In genomic region chr16:66554492-66554891, GRCh38 we compare ENCODE assay signal across 14 cellular contexts. TPM values are rescaled to one million over a fixed set of nuclear protein-coding genes. Genes with fewer than 3 reads are reported as not detected.
DNase-seq lines count a peak whose midpoint lies in the region; ATAC-seq and TF ChIP-seq lines count a peak whose summit lies in the region.
"Had no signal": no experiment of that assay in that cellular context is flagged by ENCODE, and none has a peak within 500 bp of the region (broad histone marks: within the 10 kb centered on the region; RNA-seq: fewer than 3 reads in every experiment).

No MANE protein-coding gene starts in this region.

- H3K9me3 ChIP-seq in CD8-positive, alpha-beta T cell (ENCODE audit: low read length): no peaks in the 10 kb centered on the region
- H3K9me3 ChIP-seq: SK-N-SH, thyroid gland had no signal

- H3K36me3 Mint-ChIP-seq in CD8-positive, alpha-beta T cell: peaks cover 38% of the 10 kb centered on the region

- H3K27ac ChIP-seq in CD8-positive, alpha-beta T cell (ENCODE audit: low read depth, low read length): no peak overlapping the region
- H3K27ac ChIP-seq: hepatocyte had no signal

- CTCF ChIA-PET in CD8-positive, alpha-beta T cell (lab: Charles Lee): interaction anchor here (0.9 to 1.9 kb wide), 5 partner anchors 19 to 149 kb away, joined by 3 to 10 read pairs (median 3); partner anchors contain the start of gene CMTM2

- POLR2A ChIA-PET in CD8-positive, alpha-beta T cell (lab: Charles Lee): interaction anchor here (0.8 to 1.1 kb wide), 2 partner anchors 8 to 14 kb away, joined by 3 to 4 read pairs; no protein-coding TSS in a partner anchor

- TF ChIP-seq CTCF in CD8-positive, alpha-beta T cell (IDR thresholded peaks at IDR 0.05): no peak
- TF ChIP-seq CTCF in NB4 (IDR thresholded peaks at IDR 0.05; ENCODE audit: low read depth, low read length) (no peak), epithelial cell of proximal tubule (conservative IDR thresholded peaks at IDR 0.05; ENCODE audit: low read depth, low read length) (no peak)

- H3K27me3 ChIP-seq in CD8-positive, alpha-beta T cell (ENCODE audit: insufficient read depth, low read length): no peaks in the 10 kb centered on the region
- H3K27me3 ChIP-seq: hepatocyte, thyroid gland had no signal

- no peak overlapping the region for H3K4me3 ChIP-seq in CD8-positive, alpha-beta T cell (ENCODE audit: low read depth, low read length)
- H3K4me3 ChIP-seq in NB4 (ENCODE audit: low read depth, low read length) (peak overlapping the region; percentile 83), epithelial cell of proximal tubule (ENCODE audit: low read depth, low read length) (peak overlapping the region; percentile 70)
- H3K4me3 ChIP-seq: hepatocyte, thyroid gland had no signal

- H3K9me3 Mint-ChIP-seq in CD8-positive, alpha-beta T cell: no peaks in the 10 kb centered on the region

- no peak for ATAC-seq in CD8-positive, alpha-beta T cell

- DNase-seq in CD8-positive, alpha-beta T cell: peak in 1 of 7 experiments; percentile 1
- no peak for DNase-seq in NB4 (ENCODE audit: low read depth)
- DNase-seq in epithelial cell of proximal tubule (ENCODE audit: low read depth): no peak
- DNase-seq in COR-L47 (lab: John Stamatoyannopoulos, UW): no peak
- DNase-seq in NCI-H187 (lab: John Stamatoyannopoulos, UW): no peak
- DNase-seq in medulla oblongata (ENCODE audit: extremely low spot score): no peak
- DNase-seq: activated CD4-positive, CD25-positive, alpha-beta regulatory T cell; cerebellar nuclear complex; GF-D8; SK-N-SH; thyroid gland had no signal

- peaks cover 78% of the 10 kb centered on the region for H3K4me1 Mint-ChIP-seq in CD8-positive, alpha-beta T cell (ENCODE audit: low read depth)

- no peak for TF ChIP-seq POLR2A in NB4 (IDR thresholded peaks at IDR 0.05; ENCODE audit: extremely low read depth, insufficient read length)

- intact Hi-C loops in CD8-positive, alpha-beta T cell (cut with DNase I, micrococcal nuclease): loop anchor here (2.0 to 5.0 kb wide), 4 partner anchors 33 to 198 kb away; partner anchors contain the start of genes CMTM4 (in 1 of the 2) and DYNC1LI2 (in 1 of the 2)

- peak overlapping the region; percentile 94 for H3K4me3 Mint-ChIP-seq in CD8-positive, alpha-beta T cell

- H3K4me1 ChIP-seq in CD8-positive, alpha-beta T cell (ENCODE audit: insufficient read depth, low read length): peaks cover 54% of the 10 kb centered on the region

- no peaks in the 10 kb centered on the region for H3K27me3 Mint-ChIP-seq in CD8-positive, alpha-beta T cell (ENCODE audit: low read depth)

- H3K36me3 ChIP-seq in CD8-positive, alpha-beta T cell (ENCODE audit: insufficient read depth, low read length): no peaks in the 10 kb centered on the region
- H3K36me3 ChIP-seq: thyroid gland had no signal

- peak overlapping the region; percentile 91 for H3K27ac Mint-ChIP-seq in CD8-positive, alpha-beta T cell

RNA-seq across cellular contexts. Expression of gene CKLF, which starts 2.1 kb away (rescaled TPM):
- 10 to 100 TPM in 1 of 2 experiments, 1 to 10 TPM in 1; 7.9 to 11.1 TPM for total RNA-seq in CD8-positive, alpha-beta T cell
- total RNA-seq in epithelial cell of proximal tubule: 136 and 159 TPM in 2 replicates

RNA-seq across cellular contexts. Expression of gene TK2, which starts 4.6 kb away (rescaled TPM):
- total RNA-seq in CD8-positive, alpha-beta T cell: 1 to 10 TPM; 3.3 to 4.4 TPM
- 13.7 and 20.1 TPM in 2 replicates for total RNA-seq in epithelial cell of proximal tubule

RNA-seq across cellular contexts. Expression of gene CMTM1, which starts 11.7 kb away (rescaled TPM):
- total RNA-seq in CD8-positive, alpha-beta T cell: under 1 TPM in 1 of 2 experiments, not detected in 1; 0.61 TPM
- 4.3 and 5.0 TPM in 2 replicates for total RNA-seq in epithelial cell of proximal tubule
- total RNA-seq: skeletal muscle tissue had no signal

RNA-seq across cellular contexts. Expression of gene CMTM2, which starts 24.8 kb away (rescaled TPM):
- total RNA-seq in CD8-positive, alpha-beta T cell: not detected
- total RNA-seq in epithelial cell of proximal tubule: 0.29 and 1.8 TPM in 2 replicates
- total RNA-seq: hepatocyte, M059J, skeletal muscle tissue had no signal

RNA-seq across cellular contexts. Expression of gene CMTM3, which starts 50.0 kb away (rescaled TPM):
- total RNA-seq in CD8-positive, alpha-beta T cell: 10 to 100 TPM; 40.0 to 40.6 TPM
- total RNA-seq in epithelial cell of proximal tubule: 122 and 141 TPM in 2 replicates

Comparison
In these comparisons a context has a peak if more than half of its experiments do, and no peak if none do; other contexts are left out.
1. RNA of gene CKLF, which starts 2.1 kb away (total RNA-seq): 136 to 159 TPM in epithelial cell of proximal tubule; 7.9 to 11.1 TPM in CD8-positive, alpha-beta T cell; every median in the first group is over 10 times any median in the second.